Comparison of ENCODE assay signal across 21 cellular contexts in the genomic region with DNA sequence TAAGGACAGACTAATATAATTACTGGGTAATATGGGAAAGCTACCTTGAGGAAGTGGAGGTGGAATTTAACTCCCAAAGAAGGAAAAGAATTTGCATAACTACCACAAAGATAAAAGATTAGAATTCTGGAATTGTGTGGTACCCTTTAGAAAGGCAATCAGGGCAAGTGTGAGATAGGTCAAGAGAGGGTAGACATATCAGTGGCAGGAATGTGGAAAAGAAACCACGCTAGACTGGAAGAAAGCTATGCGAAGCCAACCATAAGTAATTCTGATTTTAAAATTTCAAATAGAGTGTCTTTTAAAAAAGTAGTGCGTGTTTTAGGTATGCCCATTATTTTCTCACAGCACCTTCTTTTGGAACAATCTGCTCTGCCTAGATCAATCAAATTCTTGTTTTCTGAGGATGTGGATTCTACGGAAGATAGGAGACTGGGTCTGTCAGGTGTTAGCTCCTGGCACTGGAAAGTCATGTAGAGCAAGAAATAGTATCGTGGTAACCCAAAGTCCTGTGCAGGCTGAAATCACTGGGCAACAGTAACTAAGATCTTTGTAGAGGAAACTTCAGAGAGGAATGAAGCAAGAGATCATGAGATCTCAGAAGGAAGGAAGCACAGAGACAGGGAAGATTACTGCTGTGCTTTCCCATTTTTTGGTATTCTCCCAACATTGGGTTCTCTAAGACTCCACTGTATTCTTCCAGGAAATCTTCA.
DNase-seq lines count a peak whose midpoint lies in the region; ATAC-seq and TF ChIP-seq lines count a peak whose summit lies in the region.
"Had no signal": no experiment of that assay in that cellular context is flagged by ENCODE, and none has a peak within 500 bp of the region (broad histone marks: within the 10 kb centered on the region; RNA-seq: fewer than 3 reads in every experiment).

No MANE protein-coding gene starts in this region.

- H3K4me1 Mint-ChIP-seq in naive thymus-derived CD4-positive, alpha-beta T cell: peaks cover 8 to 87% (median 82%) of the 10 kb centered on the region in 7 donors
- no peaks in the 10 kb centered on the region for H3K4me1 Mint-ChIP-seq in activated CD8-positive, alpha-beta T cell treated with anti-CD3 and anti-CD28 coated beads, Interleukin-2, amount 10 ng/mL, durations not matched to agents 7 days and 5 days (ENCODE audit: low read depth)

- no peak overlapping the region for H3K4me2 ChIP-seq in PC-9

- H3K4me3 ChIP-seq in PC-9 (no peak overlapping the region), suprapubic skin (no peak overlapping the region)
- no peak overlapping the region for H3K4me3 ChIP-seq in naive thymus-derived CD4-positive, alpha-beta T cell (ENCODE audit: low read length)
- H3K4me3 ChIP-seq: MG63, SK-N-MC had no signal

- peak overlapping the region in 8 of 9 donors; percentile 16 to 82 (median 72) for H3K27ac Mint-ChIP-seq in naive thymus-derived CD4-positive, alpha-beta T cell
- H3K27ac Mint-ChIP-seq in activated CD8-positive, alpha-beta T cell treated with anti-CD3 and anti-CD28 coated beads, Interleukin-2, amount 10 ng/mL, durations not matched to agents 7 days and 5 days: no peak overlapping the region

- peaks cover 62% of the 10 kb centered on the region for H3F3A ChIP-seq in PC-9 (ENCODE audit: insufficient read depth, low read depth)

- no peaks in the 10 kb centered on the region for H4K20me1 ChIP-seq in PC-9 (ENCODE audit: insufficient read depth)

- CTCF ChIA-PET in PC-9 (lab: Charles Lee): no interaction called here
- CTCF ChIA-PET in naive thymus-derived CD4-positive, alpha-beta T cell (lab: Charles Lee): interaction anchor here (0.7 kb wide), 1 partner anchor 421 kb away, joined by 3 read pairs; no protein-coding TSS in a partner anchor
- CTCF ChIA-PET in activated CD8-positive, alpha-beta T cell treated with anti-CD3 and anti-CD28 coated beads, Interleukin-2, amount 10 ng/mL, durations not matched to agents 7 days and 5 days (lab: Charles Lee): interaction anchor here (1.1 to 1.3 kb wide), 3 partner anchors 12 to 21 kb away, joined by 3 to 4 read pairs (median 4); no protein-coding TSS in a partner anchor

- H3K9me3 Mint-ChIP-seq in naive thymus-derived CD4-positive, alpha-beta T cell: no peaks in the 10 kb centered on the region
- H3K9me3 Mint-ChIP-seq in activated CD8-positive, alpha-beta T cell treated with anti-CD3 and anti-CD28 coated beads, Interleukin-2, amount 10 ng/mL, durations not matched to agents 7 days and 5 days (ENCODE audit: insufficient read depth): no peaks in the 10 kb centered on the region

- intact Hi-C loops in PC-9 (cut with micrococcal nuclease; ENCODE audit: unreplicated experiment): loop anchor here (5.0 kb wide), 4 partner anchors 188 to 357 kb away; a partner anchor contains a TSS
- intact Hi-C loops in naive thymus-derived CD4-positive, alpha-beta T cell (cut with micrococcal nuclease): no loop called here

- TF ChIP-seq POLR2A in suprapubic skin (IDR thresholded peaks at IDR 0.05): no peak

- peaks cover 80% of the 10 kb centered on the region for H3K4me1 ChIP-seq in PC-9 (replicated peaks; ENCODE audit: insufficient read depth)
- H3K4me1 ChIP-seq in naive thymus-derived CD4-positive, alpha-beta T cell (ENCODE audit: control insufficient read depth in 2 of 2, insufficient read depth in 2 of 2, low read length in 2 of 2): no peaks in the 10 kb centered on the region
- H3K4me1 ChIP-seq in suprapubic skin: peaks cover 22% of the 10 kb centered on the region

- no peak overlapping the region for H3K4me3 Mint-ChIP-seq in naive thymus-derived CD4-positive, alpha-beta T cell
- H3K4me3 Mint-ChIP-seq in activated CD8-positive, alpha-beta T cell treated with anti-CD3 and anti-CD28 coated beads, Interleukin-2, amount 10 ng/mL, durations not matched to agents 7 days and 5 days: no peak overlapping the region

- H3K27me3 Mint-ChIP-seq in naive thymus-derived CD4-positive, alpha-beta T cell: no peaks in the 10 kb centered on the region
- H3K27me3 Mint-ChIP-seq in activated CD8-positive, alpha-beta T cell treated with anti-CD3 and anti-CD28 coated beads, Interleukin-2, amount 10 ng/mL, durations not matched to agents 7 days and 5 days (ENCODE audit: low read depth): no peaks in the 10 kb centered on the region

- peaks cover 40% of the 10 kb centered on the region for H3K79me2 ChIP-seq in PC-9 (ENCODE audit: low read depth)

- H3K36me3 Mint-ChIP-seq in naive thymus-derived CD4-positive, alpha-beta T cell: peaks cover 9 to 36% (median 19%) of the 10 kb centered on the region in 5 donors
- H3K36me3 Mint-ChIP-seq in activated CD8-positive, alpha-beta T cell treated with anti-CD3 and anti-CD28 coated beads, Interleukin-2, amount 10 ng/mL, durations not matched to agents 7 days and 5 days (ENCODE audit: low read depth): peaks cover 8% of the 10 kb centered on the region

- no peak for TF ChIP-seq CTCF in PC-9 (conservative IDR thresholded peaks at IDR 0.05)
- TF ChIP-seq CTCF in suprapubic skin (IDR thresholded peaks at IDR 0.05): no peak

- DNase-seq in Ammon's horn (ENCODE audit: low spot score) (peak; percentile 27), PC-9 (no peak), fibroblast of peridontal ligament (ENCODE audit: extremely low read depth) (peak; percentile 41), suprapubic skin (ENCODE audit: low spot score in 2 of 2) (no peak)
- no peak for DNase-seq in naive thymus-derived CD4-positive, alpha-beta T cell
- DNase-seq in activated CD8-positive, alpha-beta T cell treated with anti-CD3 and anti-CD28 coated beads, Interleukin-2, amount 10 ng/mL, durations not matched to agents 7 days and 5 days: no peak
- DNase-seq: activated CD4-positive, alpha-beta T cell treated with anti-CD3 and anti-CD28 coated beads for 1 hour; DMS79; HCEC 1CT; IMR-90; MG63; NCI-H146; stimulated activated CD4-positive, alpha-beta T cell treated with anti-CD3 and anti-CD28 coated beads, Interleukin-4, amount 100 ng/mL, for 4 hours; T1000 had no signal

- no peak for TF ChIP-seq EP300 in suprapubic skin (IDR thresholded peaks at IDR 0.05)

- POLR2A ChIA-PET in PC-9 (lab: Charles Lee; ENCODE audit: unreplicated experiment): interaction anchor here (0.6 kb wide), 1 partner anchor 272 kb away, joined by 5 read pairs; no protein-coding TSS in a partner anchor
- POLR2A ChIA-PET in naive thymus-derived CD4-positive, alpha-beta T cell (lab: Charles Lee): interaction anchor here (1.3 to 1.8 kb wide), 3 partner anchors 11 to 21 kb away, joined by 4 to 7 read pairs (median 4); no protein-coding TSS in a partner anchor
- POLR2A ChIA-PET in activated CD8-positive, alpha-beta T cell treated with anti-CD3 and anti-CD28 coated beads, Interleukin-2, amount 10 ng/mL, durations not matched to agents 7 days and 5 days (lab: Charles Lee): no interaction called here

- ATAC-seq in naive thymus-derived CD4-positive, alpha-beta T cell: no peak
- no peak for ATAC-seq in GM19467 (IDR thresholded peaks at IDR 0.05; ENCODE audit: unreplicated experiment)
- no peak for ATAC-seq in GM21360 (IDR thresholded peaks at IDR 0.05; ENCODE audit: unreplicated experiment)
- no peak for ATAC-seq in activated CD8-positive, alpha-beta T cell treated with anti-CD3 and anti-CD28 coated beads, Interleukin-2, amount 10 ng/mL, durations not matched to agents 7 days and 5 days
- ATAC-seq: left lobe of liver, Panc1 had no signal

- H3K27me3 ChIP-seq in PC-9 (ENCODE audit: insufficient read depth, low read depth): no peaks in the 10 kb centered on the region
- H3K27me3 ChIP-seq in naive thymus-derived CD4-positive, alpha-beta T cell (ENCODE audit: control insufficient read depth in 2 of 2, insufficient read depth in 2 of 2, low read length in 2 of 2): no peaks in the 10 kb centered on the region
- H3K27me3 ChIP-seq in suprapubic skin: no peaks in the 10 kb centered on the region
- H3K27me3 ChIP-seq: MG63 had no signal

- no peak overlapping the region for H2AFZ ChIP-seq in PC-9

- 82% methylated on average over 5 of the region's 5 CpGs for WGBS in suprapubic skin

- BruUV-seq in PC-9 (replicated peaks; lab: Mats Ljungman, UMichigan): no TSS peak

- H3K36me3 ChIP-seq in PC-9 (ENCODE audit: low read depth) (peaks cover 21% of the 10 kb centered on the region; the same call in 1 of the 2 replicates), suprapubic skin (no peaks in the 10 kb centered on the region)
- peaks cover 0 to 4% (median 0%) of the 10 kb centered on the region in 3 experiments for H3K36me3 ChIP-seq in naive thymus-derived CD4-positive, alpha-beta T cell (ENCODE audit: control insufficient read depth in 2 of 3, insufficient read depth in 3 of 3, low read length in 3 of 3)
- H3K36me3 ChIP-seq: MG63 had no signal

- no peaks in the 10 kb centered on the region for H3K9me2 ChIP-seq in PC-9 (ENCODE audit: insufficient read depth)

- H3K27ac ChIP-seq in PC-9 (peak overlapping the region; percentile 95), suprapubic skin (no peak overlapping the region)
- no peak overlapping the region for H3K27ac ChIP-seq in naive thymus-derived CD4-positive, alpha-beta T cell (ENCODE audit: low read depth, low read length)
- H3K27ac ChIP-seq: epithelial cell of prostate, HL-60, SK-N-MC had no signal

- peaks cover 4% of the 10 kb centered on the region; the same call in 1 of the 2 replicates for H3K9me3 ChIP-seq in PC-9 (ENCODE audit: insufficient read depth, low read depth)
- no peaks in the 10 kb centered on the region for H3K9me3 ChIP-seq in naive thymus-derived CD4-positive, alpha-beta T cell (ENCODE audit: control insufficient read depth in 2 of 3, low read length in 3 of 3)
- H3K9me3 ChIP-seq in suprapubic skin: no peaks in the 10 kb centered on the region
- H3K9me3 ChIP-seq: MG63 had no signal

Comparison
In these comparisons a context has a peak if more than half of its experiments do, and no peak if none do; other contexts are left out.
1. DNase-seq: peak in Ammon's horn (single experiment) and fibroblast of peridontal ligament (single experiment); none in PC-9 (0 of 2), naive thymus-derived CD4-positive, alpha-beta T cell (0 of 9), suprapubic skin (0 of 2) and activated CD8-positive, alpha-beta T cell treated with anti-CD3 and anti-CD28 coated beads, Interleukin-2, amount 10 ng/mL, durations not matched to agents 7 days and 5 days (single experiment).